8 cellular contexts compared by ENCODE assay signal in the genomic region with DNA sequence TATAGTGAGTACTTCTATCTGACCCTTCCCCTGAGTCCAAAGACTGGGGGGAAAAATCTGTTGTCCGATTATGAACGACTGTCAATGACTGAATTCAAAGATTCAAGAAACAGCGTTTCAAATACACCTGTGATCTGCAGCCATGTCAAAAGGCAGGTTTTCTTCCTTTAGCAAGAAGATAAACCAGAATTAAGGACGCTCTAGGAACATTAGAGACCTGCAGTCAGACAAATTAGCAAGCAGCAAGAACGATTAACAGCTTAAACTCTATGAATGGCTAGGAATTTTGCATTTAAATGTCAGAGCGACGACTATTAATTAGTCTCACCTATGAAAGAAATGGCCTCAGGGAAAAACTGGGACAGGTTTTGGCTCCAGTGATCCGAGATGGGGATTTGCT. TPM values are rescaled to one million over a fixed set of nuclear protein-coding genes. Genes with fewer than 3 reads are reported as not detected.
A peak's percentile ranks its signal among the peaks of the same experiment; 100 is the strongest.
DNase-seq lines count a peak whose midpoint lies in the region; ATAC-seq and TF ChIP-seq lines count a peak whose summit lies in the region.

No MANE protein-coding gene starts in this region.

- H3K27me3 ChIP-seq in RWPE2 (ENCODE audit: insufficient read depth, poor library complexity, severe bottlenecking) = no peaks in the 10 kb centered on the region
- H3K27me3 ChIP-seq in fibroblast of lung (ENCODE audit: control insufficient read depth, insufficient read depth, low read length) = no peaks in the 10 kb centered on the region

- H3K4me3 ChIP-seq in GM08714 (ENCODE audit: low read length) = peak overlapping the region; percentile 58; the same call in 1 of the 2 replicates
- peak overlapping the region; percentile 78 for H3K4me3 ChIP-seq in RWPE2 (ENCODE audit: severe bottlenecking)
- peak overlapping the region; percentile 61 to 92 (median 74) for H3K4me3 ChIP-seq in fibroblast of lung (replicated peaks in 1 of 4; ENCODE audit: control extremely low read depth in 1 of 4, insufficient read depth in 1 of 4, low read depth in 3 of 4, low read length in 4 of 4)

- H3K27ac ChIP-seq in RWPE2 (ENCODE audit: poor library complexity, severe bottlenecking) (peak overlapping the region; percentile 99), fibroblast of lung (ENCODE audit: insufficient read depth, low read length) (peak overlapping the region; percentile 96)

- no peaks in the 10 kb centered on the region for H4K20me1 ChIP-seq in fibroblast of lung (ENCODE audit: control insufficient read depth, extremely low read depth, insufficient read depth, low read length)

- peak overlapping the region; percentile 91 for H3K9ac ChIP-seq in fibroblast of lung (ENCODE audit: insufficient read depth, low read length)

- H3K79me2 ChIP-seq in fibroblast of lung (ENCODE audit: control insufficient read depth, insufficient read depth, low read length) = peaks cover 49% of the 10 kb centered on the region

- ATAC-seq in RWPE2 (ENCODE audit: low read depth) (no peak), HG03442 (IDR thresholded peaks at IDR 0.05; ENCODE audit: unreplicated experiment) (no peak), GM21381 (IDR thresholded peaks at IDR 0.05; ENCODE audit: unreplicated experiment) (no peak)

- H3K4me3 Mint-ChIP-seq in progenitor cell of endocrine pancreas (ENCODE audit: low read depth) = peak overlapping the region; percentile 95

- H3K9me3 ChIP-seq in RWPE2 (ENCODE audit: severe bottlenecking) = no peaks in the 10 kb centered on the region
- no peaks in the 10 kb centered on the region for H3K9me3 ChIP-seq in fibroblast of lung (ENCODE audit: control insufficient read depth, insufficient read depth, low read depth, low read length)

- no peaks in the 10 kb centered on the region for H3K27me3 Mint-ChIP-seq in progenitor cell of endocrine pancreas

- no peak overlapping the region for H2AFZ ChIP-seq in fibroblast of lung (ENCODE audit: low read length)

- peak overlapping the region; percentile 96 for H3K4me2 ChIP-seq in fibroblast of lung (ENCODE audit: extremely low read depth, insufficient read depth, low read length)

- H3K36me3 Mint-ChIP-seq in progenitor cell of endocrine pancreas (ENCODE audit: insufficient read depth) = peaks cover 22% of the 10 kb centered on the region

- H3K36me3 ChIP-seq in RWPE2 (ENCODE audit: low read depth) (peaks cover 51% of the 10 kb centered on the region), fibroblast of lung (ENCODE audit: control insufficient read depth, insufficient read depth, low read length) (peaks cover 4% of the 10 kb centered on the region)

- H3K4me1 ChIP-seq in RWPE2 (ENCODE audit: insufficient read depth, poor library complexity, severe bottlenecking) (peaks cover 24% of the 10 kb centered on the region), fibroblast of lung (ENCODE audit: control insufficient read depth, extremely low read depth, insufficient read depth, low read length) (peaks cover 19% of the 10 kb centered on the region)

- TF ChIP-seq CTCF in RWPE2 (IDR thresholded peaks at IDR 0.05; ENCODE audit: poor library complexity, severe bottlenecking) (no peak), fibroblast of lung (conservative IDR thresholded peaks at IDR 0.05 in 1 of 2, IDR thresholded peaks at IDR 0.05 in 1 of 2; ENCODE audit: low read depth in 1 of 2, low read length in 2 of 2) (no peak), progenitor cell of endocrine pancreas (IDR thresholded peaks at IDR 0.05; ENCODE audit: unreplicated experiment) (no peak)

- no peak for DNase-seq in RWPE2 (ENCODE audit: low spot score)
- DNase-seq in fibroblast of lung (ENCODE audit: low read depth in 2 of 2) = no peak
- DNase-seq in progenitor cell of endocrine pancreas (ENCODE audit: low spot score, unreplicated experiment) = no peak
- DNase-seq in amniotic stem cell (lab: John Stamatoyannopoulos, UW) = no peak
- no peak for DNase-seq in D341Med (ENCODE audit: low spot score)

- no peaks in the 10 kb centered on the region for H3K9me3 Mint-ChIP-seq in progenitor cell of endocrine pancreas (ENCODE audit: low read depth)

- H3K27ac Mint-ChIP-seq in progenitor cell of endocrine pancreas = peak overlapping the region; percentile 99

- peaks cover 47% of the 10 kb centered on the region for H3K4me1 Mint-ChIP-seq in progenitor cell of endocrine pancreas (ENCODE audit: low read depth)

RNA-seq across cellular contexts. Expression of gene DUSP6, which starts 2.0 kb away (rescaled TPM):
- total RNA-seq in fibroblast of lung (49.8 and 50.0 TPM in 2 replicates), progenitor cell of endocrine pancreas (80.1 and 85.8 TPM in 2 replicates)
- polyA plus RNA-seq in fibroblast of lung = 7.0 and 75.3 TPM in 2 replicates
- 6.2 and 47.7 TPM in 2 replicates for polyA plus RNA-seq in fibroblast of lung (2012)
- 48.2 and 236 TPM in 2 replicates for polyA minus RNA-seq in fibroblast of lung (ENCODE audit: low replicate concordance)
